In the genomic region with DNA sequence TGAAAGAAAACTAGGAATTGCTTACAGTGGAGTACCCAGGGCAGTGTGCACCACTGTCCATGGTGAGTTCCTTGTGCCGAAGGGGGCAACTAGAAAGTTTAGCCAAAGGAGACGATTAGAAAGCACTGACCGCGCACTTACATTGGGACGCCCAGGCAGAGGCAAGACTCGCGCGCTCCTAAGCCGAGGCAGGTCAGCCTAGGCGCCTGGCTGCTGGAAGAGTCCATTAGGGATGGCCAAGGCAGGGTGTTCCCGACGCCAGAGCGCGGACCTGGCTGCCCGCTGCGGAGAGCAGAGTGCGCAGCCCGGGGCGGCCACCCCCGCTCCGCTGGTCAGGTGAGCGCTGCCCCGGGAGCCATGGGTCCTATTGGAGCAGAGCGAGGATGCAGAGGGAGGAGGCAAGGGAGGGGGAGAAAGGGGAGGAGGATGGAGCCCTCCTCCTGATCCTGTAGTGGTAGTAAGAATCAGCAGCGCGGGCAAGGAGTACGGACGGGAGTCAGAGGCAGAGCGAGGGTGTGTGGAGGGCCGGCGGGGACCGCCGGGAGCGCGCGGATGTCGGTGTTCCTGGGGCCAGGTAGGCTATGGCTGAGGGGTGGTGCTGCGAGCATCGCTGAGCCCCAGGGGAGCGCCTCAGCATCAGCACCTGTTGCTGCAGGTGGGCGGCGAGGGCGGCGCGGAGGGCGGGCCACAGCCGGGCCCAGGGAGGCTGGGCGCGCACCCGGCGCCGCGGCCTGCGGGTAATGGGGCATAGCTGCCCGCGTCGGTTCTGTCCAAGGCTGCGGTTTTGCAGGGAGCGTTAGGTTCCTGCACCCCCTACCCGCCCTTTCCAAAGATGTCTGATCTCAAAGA, we compare ENCODE assay signal across 8 cellular contexts. TPM values are rescaled to one million over a fixed set of nuclear protein-coding genes. Genes with fewer than 3 reads are reported as not detected.
DNase-seq lines count a peak whose midpoint lies in the region; TF ChIP-seq lines count a peak whose summit lies in the region.

A gene with protein sequence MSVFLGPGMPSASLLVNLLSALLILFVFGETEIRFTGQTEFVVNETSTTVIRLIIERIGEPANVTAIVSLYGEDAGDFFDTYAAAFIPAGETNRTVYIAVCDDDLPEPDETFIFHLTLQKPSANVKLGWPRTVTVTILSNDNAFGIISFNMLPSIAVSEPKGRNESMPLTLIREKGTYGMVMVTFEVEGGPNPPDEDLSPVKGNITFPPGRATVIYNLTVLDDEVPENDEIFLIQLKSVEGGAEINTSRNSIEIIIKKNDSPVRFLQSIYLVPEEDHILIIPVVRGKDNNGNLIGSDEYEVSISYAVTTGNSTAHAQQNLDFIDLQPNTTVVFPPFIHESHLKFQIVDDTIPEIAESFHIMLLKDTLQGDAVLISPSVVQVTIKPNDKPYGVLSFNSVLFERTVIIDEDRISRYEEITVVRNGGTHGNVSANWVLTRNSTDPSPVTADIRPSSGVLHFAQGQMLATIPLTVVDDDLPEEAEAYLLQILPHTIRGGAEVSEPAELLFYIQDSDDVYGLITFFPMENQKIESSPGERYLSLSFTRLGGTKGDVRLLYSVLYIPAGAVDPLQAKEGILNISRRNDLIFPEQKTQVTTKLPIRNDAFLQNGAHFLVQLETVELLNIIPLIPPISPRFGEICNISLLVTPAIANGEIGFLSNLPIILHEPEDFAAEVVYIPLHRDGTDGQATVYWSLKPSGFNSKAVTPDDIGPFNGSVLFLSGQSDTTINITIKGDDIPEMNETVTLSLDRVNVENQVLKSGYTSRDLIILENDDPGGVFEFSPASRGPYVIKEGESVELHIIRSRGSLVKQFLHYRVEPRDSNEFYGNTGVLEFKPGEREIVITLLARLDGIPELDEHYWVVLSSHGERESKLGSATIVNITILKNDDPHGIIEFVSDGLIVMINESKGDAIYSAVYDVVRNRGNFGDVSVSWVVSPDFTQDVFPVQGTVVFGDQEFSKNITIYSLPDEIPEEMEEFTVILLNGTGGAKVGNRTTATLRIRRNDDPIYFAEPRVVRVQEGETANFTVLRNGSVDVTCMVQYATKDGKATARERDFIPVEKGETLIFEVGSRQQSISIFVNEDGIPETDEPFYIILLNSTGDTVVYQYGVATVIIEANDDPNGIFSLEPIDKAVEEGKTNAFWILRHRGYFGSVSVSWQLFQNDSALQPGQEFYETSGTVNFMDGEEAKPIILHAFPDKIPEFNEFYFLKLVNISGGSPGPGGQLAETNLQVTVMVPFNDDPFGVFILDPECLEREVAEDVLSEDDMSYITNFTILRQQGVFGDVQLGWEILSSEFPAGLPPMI (N-terminal part only) (plus strand): TSS at position 454 of the 849 bp plus-strand sequence. CDS start 99 bp downstream, at position 553.

- H3K36me3 ChIP-seq in left ventricle myocardium inferior (no peaks in the 10 kb centered on the region), trophoblast cell (ENCODE audit: control insufficient read depth in 1 of 2, insufficient read depth in 2 of 2, low read length in 2 of 2) (no peaks in the 10 kb centered on the region)

- H3K27me3 Mint-ChIP-seq in CD14-positive monocyte (ENCODE audit: low read depth in 3 of 3) = peaks cover 53 to 71% (median 60%) of the 10 kb centered on the region in 3 donors

- no peak within 1 kb of the TSS for H3K23ac ChIP-seq in trophoblast cell (ENCODE audit: low read length)

- H3K79me1 ChIP-seq in trophoblast cell (ENCODE audit: low read length) = no peaks in the 10 kb centered on the region

- no peak within 1 kb of the TSS for H3K18ac ChIP-seq in trophoblast cell (ENCODE audit: low read length)

- H3K14ac ChIP-seq in trophoblast cell (ENCODE audit: low read length) = no peak within 1 kb of the TSS

- peak within 1 kb of the TSS; percentile 2 for H2AFZ ChIP-seq in trophoblast cell (ENCODE audit: insufficient read depth, low read length, poor library complexity)

- H3K27me3 ChIP-seq in left ventricle myocardium inferior (ENCODE audit: low read depth) (peaks cover 94% of the 10 kb centered on the region), trophoblast cell (ENCODE audit: insufficient read depth, low read length) (no peaks in the 10 kb centered on the region)

- intact Hi-C loops in CD14-positive monocyte (cut with micrococcal nuclease) (no loop called here), left ventricle myocardium inferior (cut with micrococcal nuclease) (no loop called here)

- H3K27ac ChIP-seq in left ventricle myocardium inferior (replicated peaks) = no peak within 1 kb of the TSS
- no peak within 1 kb of the TSS for H3K27ac ChIP-seq in trophoblast cell (ENCODE audit: low read depth, low read length)

- no peak within 1 kb of the TSS for H3K9ac ChIP-seq in trophoblast cell (ENCODE audit: low read length)

- no peak within 1 kb of the TSS for H2BK12ac ChIP-seq in trophoblast cell (ENCODE audit: low read length)

- H2AK5ac ChIP-seq in trophoblast cell (ENCODE audit: low read length) = no peak within 1 kb of the TSS

- H3K4ac ChIP-seq in trophoblast cell (ENCODE audit: low read depth, low read length) = no peak within 1 kb of the TSS

- H2BK120ac ChIP-seq in trophoblast cell (ENCODE audit: insufficient read depth, low read length, poor library complexity) = no peak within 1 kb of the TSS

- no CpG with 5 or more reads among the region's 60 CpGs for whole genome bisulfite sequencing in trophoblast cell (ENCODE audit: extremely low coverage, insufficient coverage, insufficient read length)

- peak within 1 kb of the TSS; percentile 97 for H3K4me2 ChIP-seq in trophoblast cell (ENCODE audit: low read length)

- H4K12ac ChIP-seq in trophoblast cell (ENCODE audit: low read depth, low read length) = no peak within 1 kb of the TSS

- H3K9me3 ChIP-seq in left ventricle myocardium inferior (replicated peaks) (no peaks in the 10 kb centered on the region), trophoblast cell (ENCODE audit: insufficient read depth, low read depth, low read length) (no peaks in the 10 kb centered on the region)

- peak within 1 kb of the TSS; percentile 64 to 89 for H3K4me3 Mint-ChIP-seq in CD14-positive monocyte

- peaks cover 11% of the 10 kb centered on the region for H3K4me1 Mint-ChIP-seq in CD14-positive monocyte

- peak within 1 kb of the TSS in 1 of 7 donors; percentile 45 for H3K27ac Mint-ChIP-seq in CD14-positive monocyte

- H3K9me3 Mint-ChIP-seq in CD14-positive monocyte = peaks cover 0 to 6% (median 3%) of the 10 kb centered on the region in 7 donors

- TF ChIP-seq CTCF in CD14-positive monocyte (IDR thresholded peaks at IDR 0.05) = no peak
- no peak for TF ChIP-seq CTCF in GM20000 (IDR thresholded peaks at IDR 0.05; ENCODE audit: extremely low read depth, missing control alignments)
- TF ChIP-seq CTCF in left ventricle myocardium inferior (IDR thresholded peaks at IDR 0.05; ENCODE audit: borderline replicate concordance) = no peak

- H2BK5ac ChIP-seq in trophoblast cell (ENCODE audit: low read depth, low read length, poor library complexity) = no peak within 1 kb of the TSS

- H3K4me1 ChIP-seq in left ventricle myocardium inferior = peaks cover 15% of the 10 kb centered on the region
- peaks cover 0 to 2% of the 10 kb centered on the region in 2 experiments for H3K4me1 ChIP-seq in trophoblast cell (ENCODE audit: control insufficient read depth in 1 of 2, insufficient read depth in 2 of 2, low read length in 2 of 2)

- no peak within 1 kb of the TSS for H4K8ac ChIP-seq in trophoblast cell (ENCODE audit: low read depth, low read length)

- peaks cover 0 to 3% of the 10 kb centered on the region in 2 donors for H3K36me3 Mint-ChIP-seq in CD14-positive monocyte

- H3K4me3 ChIP-seq in left ventricle myocardium inferior (peak within 1 kb of the TSS; percentile 59), trophoblast cell (ENCODE audit: low read depth, low read length) (peak within 1 kb of the TSS; percentile 70)

- H4K91ac ChIP-seq in trophoblast cell (ENCODE audit: low read depth, low read length) = no peak within 1 kb of the TSS

- H3K79me2 ChIP-seq in trophoblast cell (ENCODE audit: control insufficient read depth, insufficient read depth, low read length, poor library complexity) = no peaks in the 10 kb centered on the region

- no peak for DNase-seq in CD14-positive monocyte (ENCODE audit: low spot score)
- peak; percentile 31 for DNase-seq in GM20000 (ENCODE audit: low spot score)
- DNase-seq in NCI-H2171 (lab: John Stamatoyannopoulos, UW) = peak; percentile 84
- peak; percentile 56 for DNase-seq in amniotic epithelial cell (ENCODE audit: low read depth)
- DNase-seq in left ventricle myocardium inferior = peak; percentile 16
- DNase-seq in trophoblast cell = peak; percentile 75 to 79
- DNase-seq in HT-29 (ENCODE audit: low spot score) = no peak
- DNase-seq in epidermal melanocyte (ENCODE audit: insufficient read length, low spot score) = no peak

RNA-seq across cellular contexts. Expression of the gene that starts here (rescaled TPM):
- under 1 TPM in 1 of 2 donors, not detected in 1; 0.18 TPM for polyA plus RNA-seq in CD14-positive monocyte
- not detected for total RNA-seq in left ventricle myocardium inferior
- 4.5 and 4.7 TPM in 2 replicates for polyA plus RNA-seq in trophoblast cell (2013)
- 0.18 and 0.42 TPM in 2 replicates for total RNA-seq in HT-29 (2014; rRNA removed; shearing (Covaris generic))

Comparison
In these comparisons a context has a peak if more than half of its experiments do, and no peak if none do; other contexts are left out.
1. Peak in DNase-seq and H3K4me3 ChIP-seq in left ventricle myocardium inferior; RNA of the gene not detected or under 1 TPM.
2. DNase-seq: peak in GM20000 (single experiment), NCI-H2171 (single experiment), amniotic epithelial cell (single experiment) and trophoblast cell (2 of 2); none in CD14-positive monocyte (single experiment), HT-29 (single experiment) and epidermal melanocyte (single experiment).